ENCODE assay signal across 30 cellular contexts in the genomic region with DNA sequence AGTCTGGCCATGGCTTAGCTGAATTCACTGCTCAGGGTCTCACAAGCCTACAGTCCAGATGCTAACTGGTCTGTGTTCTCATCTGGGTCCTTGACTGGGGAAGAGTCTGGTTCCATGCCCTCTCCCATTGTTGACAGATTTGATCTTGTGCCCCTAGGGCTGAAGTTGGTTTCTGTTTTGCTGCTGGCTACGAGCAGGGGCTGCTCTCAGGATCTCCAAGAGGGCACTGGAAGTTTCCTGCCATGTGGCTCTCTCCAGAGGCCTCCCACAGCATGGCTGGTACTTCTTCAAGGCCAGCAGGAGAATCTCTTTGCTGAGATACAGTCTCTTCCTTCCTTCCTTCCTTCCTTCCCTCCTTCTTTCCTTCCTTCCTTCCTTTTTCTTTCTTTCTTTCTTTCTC.
"Had no signal": no experiment of that assay in that cellular context is flagged by ENCODE, and none has a peak within 500 bp of the region (broad histone marks: within the 10 kb centered on the region; RNA-seq: fewer than 3 reads in every experiment).

No MANE protein-coding gene starts in this region.

- H3K27me3 ChIP-seq: MG63, Peyer's patch, SJSA1 had no signal

- DNase-seq: activated CD4-positive, alpha-beta T cell treated with anti-CD3 and anti-CD28 coated beads for 48 hours; activated CD4-positive, alpha-beta T cell treated with anti-CD3 and anti-CD28 coated beads, Interleukin-2, amount 50 U/mL, for 4 hours; activated CD4-positive, CD25-positive, alpha-beta regulatory T cell treated with anti-CD3 and anti-CD28 coated beads, Interleukin-2, amount 50 U/mL, for 72 hours; activated gamma-delta T cell treated with Interleukin-2 at 50 U/mL for 16 hours; activated naive CD4-positive, alpha-beta T cell treated with anti-CD3 and anti-CD28 coated beads, Interleukin-2, amount 10 ng/mL, durations not matched to agents 7 days and 5 days; activated naive CD8-positive, alpha-beta T cell treated with anti-CD3 and anti-CD28 coated beads for 36 hours; activated T-cell treated with anti-CD3 and anti-CD28 coated beads for 4 hours; activated T-cell treated with anti-CD3 and anti-CD28 coated beads, Interleukin-2, amount 50 U/mL, for 48 hours; anterior cingulate cortex; MG63; MV-4-11; NCI-H1092 treated with DMSO at 0.1 percent for 48 hours; NCI-H1417 treated with DMSO at 0.1 percent for 48 hours; NCI-H1694; NCI-H2029; NCI-H2107; NCI-H2171 treated with DMSO at 0.1 percent for 48 hours; NCI-H226; NCI-H526; NCI-H82; NK-92 treated with Interleukin-12 subunit alpha and Interleukin-12 subunit beta, amount 100 ng/mL, for 24 hours; OCI-M1; Peyer's patch; SHP77; SW 1271 had no signal

- H3K9me3 Mint-ChIP-seq: activated naive CD4-positive, alpha-beta T cell treated with anti-CD3 and anti-CD28 coated beads, Interleukin-2, amount 10 ng/mL, durations not matched to agents 7 days and 5 days; activated naive CD8-positive, alpha-beta T cell treated with anti-CD3 and anti-CD28 coated beads for 36 hours; activated T-helper 2 cell treated with anti-CD3 and anti-CD28 coated beads, Interferon-gamma antibody, Interleukin-2, Interleukin-4, amounts not matched to agents 10 μg/mL and 5 μg/mL and 100 μg/mL, durations not matched to agents 14 hours and 24 hours and 36 hours; T-helper 2 cell treated with Interferon-gamma antibody and Interleukin-4, amounts not matched to agents 5 μg/mL and 100 μg/mL, for 36 hours had no signal

- H3K36me3 Mint-ChIP-seq: activated naive CD4-positive, alpha-beta T cell treated with anti-CD3 and anti-CD28 coated beads, Interleukin-2, amount 10 ng/mL, durations not matched to agents 7 days and 5 days; activated naive CD8-positive, alpha-beta T cell treated with anti-CD3 and anti-CD28 coated beads for 36 hours had no signal

- H3K4me3 ChIP-seq: MG63, Peyer's patch, SJSA1 had no signal

- H3K4me1 Mint-ChIP-seq: activated naive CD4-positive, alpha-beta T cell treated with anti-CD3 and anti-CD28 coated beads, Interleukin-2, amount 10 ng/mL, durations not matched to agents 7 days and 5 days; activated naive CD8-positive, alpha-beta T cell treated with anti-CD3 and anti-CD28 coated beads for 36 hours had no signal

- H3K9me3 ChIP-seq: Peyer's patch, SJSA1 had no signal

- H3K27ac Mint-ChIP-seq: activated naive CD4-positive, alpha-beta T cell treated with anti-CD3 and anti-CD28 coated beads, Interleukin-2, amount 10 ng/mL, durations not matched to agents 7 days and 5 days; activated naive CD8-positive, alpha-beta T cell treated with anti-CD3 and anti-CD28 coated beads for 36 hours; activated T-helper 2 cell treated with anti-CD3 and anti-CD28 coated beads, Interferon-gamma antibody, Interleukin-2, Interleukin-4, amounts not matched to agents 10 μg/mL and 5 μg/mL and 100 μg/mL, durations not matched to agents 14 hours and 24 hours and 36 hours; T-helper 2 cell treated with Interferon-gamma antibody and Interleukin-4, amounts not matched to agents 5 μg/mL and 100 μg/mL, for 36 hours had no signal

- H3K27ac ChIP-seq: KMS-11, Peyer's patch, SJSA1 had no signal

- H3K4me1 ChIP-seq: Peyer's patch had no signal

- H3K9ac ChIP-seq: KMS-11 had no signal

- H3K4me3 Mint-ChIP-seq: activated naive CD4-positive, alpha-beta T cell treated with anti-CD3 and anti-CD28 coated beads, Interleukin-2, amount 10 ng/mL, durations not matched to agents 7 days and 5 days; activated naive CD8-positive, alpha-beta T cell treated with anti-CD3 and anti-CD28 coated beads for 36 hours; T-helper 2 cell treated with Interferon-gamma antibody and Interleukin-4, amounts not matched to agents 5 μg/mL and 100 μg/mL, for 36 hours had no signal

- ATAC-seq: SK-N-SH treated with all-trans-retinoic acid at 6 μM for 48 hours had no signal

- H3K36me3 ChIP-seq: MG63, Peyer's patch, SJSA1 had no signal

- H3K4me2 ChIP-seq: KMS-11 had no signal
